Comparison of ENCODE assay signal across 1 cellular context in genomic region chr19:49463960-49464740, GRCh38.
TF ChIP-seq lines count a peak whose summit lies in the region.

No MANE protein-coding gene starts in this region.

TF ChIP-seq in A549, 52 proteins besides CTCF, POLR2A, EP300 and RAD21 (continued from another document):
- no peak for TF ChIP-seq MYC (IDR thresholded peaks at IDR 0.05; ENCODE audit: borderline replicate concordance, low read length)
TF ChIP-seq in A549: peak in this region for 0.
